10 cellular contexts compared by ENCODE assay signal in genomic region chr6:95923518-95923917, GRCh38.
DNase-seq lines count a peak whose midpoint lies in the region; ATAC-seq, FAIRE-seq and TF ChIP-seq lines count a peak whose summit lies in the region.
"Had no signal": no experiment of that assay in that cellular context is flagged by ENCODE, and none has a peak within 500 bp of the region (broad histone marks: within the 10 kb centered on the region; RNA-seq: fewer than 3 reads in every experiment).

No MANE protein-coding gene starts in this region.

- H3K9me3 ChIP-seq in GM23248 (ENCODE audit: low read depth) (no peaks in the 10 kb centered on the region), OCI-LY1 (ENCODE audit: low read length) (no peaks in the 10 kb centered on the region), kidney (ENCODE audit: control insufficient read depth in 1 of 2, low read length in 2 of 2) (no peaks in the 10 kb centered on the region)
- H3K9me3 ChIP-seq: vagina had no signal

- H3K36me3 ChIP-seq in GM23248 (ENCODE audit: low read depth): no peaks in the 10 kb centered on the region
- no peaks in the 10 kb centered on the region for H3K36me3 ChIP-seq in OCI-LY1 (ENCODE audit: insufficient read depth, low read length)
- no peaks in the 10 kb centered on the region for H3K36me3 ChIP-seq in kidney (ENCODE audit: control insufficient read depth in 1 of 2, insufficient read depth in 2 of 2, low read length in 2 of 2)
- H3K36me3 ChIP-seq: vagina had no signal

- H3K79me2 ChIP-seq in GM23248 (ENCODE audit: insufficient read depth): no peaks in the 10 kb centered on the region
- H3K79me2 ChIP-seq in OCI-LY1 (ENCODE audit: insufficient read depth, low read length): no peaks in the 10 kb centered on the region

- in situ Hi-C loops in GM23248 (cut with MboI): no loop called here

- DNase-seq in GM23248 (peak; percentile 8), kidney (no peak), GM19240 (ENCODE audit: insufficient read length, low spot score) (no peak), NCI-H1694 treated with DMSO at 0.1 percent for 48 hours (lab: John Stamatoyannopoulos, UW) (no peak)
- DNase-seq: activated naive CD4-positive, alpha-beta T cell treated with anti-CD3 and anti-CD28 coated beads, Interleukin-2, amount 50 U/mL, for 16 hours had no signal

- H3K27me3 ChIP-seq in GM23248 (replicated peaks; ENCODE audit: insufficient read depth): no peaks in the 10 kb centered on the region
- no peaks in the 10 kb centered on the region for H3K27me3 ChIP-seq in OCI-LY1 (ENCODE audit: insufficient read depth, low read length)
- H3K27me3 ChIP-seq: vagina had no signal

- H3F3A ChIP-seq in GM23248 (ENCODE audit: insufficient read depth) (no peaks in the 10 kb centered on the region), OCI-LY1 (ENCODE audit: insufficient read depth, low read length) (no peaks in the 10 kb centered on the region)

- H3K9ac ChIP-seq in GM23248 (no peak overlapping the region), OCI-LY1 (ENCODE audit: low read length) (no peak overlapping the region), kidney (ENCODE audit: low read length in 2 of 2) (no peak overlapping the region)

- ATAC-seq in esophagus mucosa: no peak

- intact Hi-C loops in kidney (cut with DNase I): no loop called here

- H3K4me3 ChIP-seq in GM23248 (no peak overlapping the region), OCI-LY1 (ENCODE audit: low read depth, low read length, poor library complexity, severe bottlenecking) (no peak overlapping the region), kidney (ENCODE audit: low read length in 2 of 2) (no peak overlapping the region)
- H3K4me3 ChIP-seq: skin epidermis, vagina had no signal

- TF ChIP-seq CTCF in GM12874 (IDR thresholded peaks at IDR 0.05; ENCODE audit: insufficient read depth, low read depth, low read length) (peak; percentile 41; the same call in 1 of the 2 replicates), OCI-LY1 (IDR thresholded peaks at IDR 0.05; ENCODE audit: low read length) (peak; percentile 67), kidney (IDR thresholded peaks at IDR 0.05; ENCODE audit: borderline replicate concordance, extremely low read depth, insufficient read depth) (peak; percentile 6)

- H3K27ac ChIP-seq in GM23248: no peak overlapping the region
- H3K27ac ChIP-seq in OCI-LY1 (ENCODE audit: low read depth, low read length, poor library complexity, severe bottlenecking): no peak overlapping the region
- H3K27ac ChIP-seq in kidney (ENCODE audit: low read depth in 2 of 2, low read length in 2 of 2): no peak overlapping the region
- H3K27ac ChIP-seq: skin epidermis, vagina had no signal

- H4K20me1 ChIP-seq in GM23248 (ENCODE audit: insufficient read depth): no peaks in the 10 kb centered on the region
- no peaks in the 10 kb centered on the region for H4K20me1 ChIP-seq in OCI-LY1 (ENCODE audit: insufficient read depth, low read length)

- H2AFZ ChIP-seq in GM23248 (no peak overlapping the region), OCI-LY1 (ENCODE audit: low read length) (no peak overlapping the region)

- 18 to 43% methylated on average over 1 of the region's 1 CpG for WGBS in GM23248 (ENCODE audit: low coverage in 1 of 2, low lambda C conversion rate in 2 of 2, missing lambda C conversion rate in 2 of 2), 2 experiments

- H3K4me1 ChIP-seq in GM23248 (ENCODE audit: insufficient read depth): no peaks in the 10 kb centered on the region
- no peaks in the 10 kb centered on the region for H3K4me1 ChIP-seq in OCI-LY1 (ENCODE audit: insufficient read depth, low read length, severe bottlenecking)
- H3K4me1 ChIP-seq in kidney (ENCODE audit: control insufficient read depth in 1 of 2, insufficient read depth in 1 of 2, low read depth in 1 of 2, low read length in 2 of 2): no peaks in the 10 kb centered on the region
- H3K4me1 ChIP-seq: vagina had no signal

- H3K9me2 ChIP-seq in GM23248 (ENCODE audit: insufficient read depth) (no peaks in the 10 kb centered on the region), OCI-LY1 (ENCODE audit: low read depth, low read length) (no peaks in the 10 kb centered on the region)

- no peak for FAIRE-seq in kidney (lab: Jason Lieb, UNC)

- H3K4me2 ChIP-seq in GM23248 (ENCODE audit: unreplicated experiment) (no peak overlapping the region), OCI-LY1 (ENCODE audit: low read length) (no peak overlapping the region)

Comparison
In these comparisons a context has a peak if more than half of its experiments do, and no peak if none do; other contexts are left out.
1. CTCF ChIP-seq: peak in every context shown above with its lines; median percentile 67 in OCI-LY1; 41 in GM12874; 6 in kidney.